In the genomic region with DNA sequence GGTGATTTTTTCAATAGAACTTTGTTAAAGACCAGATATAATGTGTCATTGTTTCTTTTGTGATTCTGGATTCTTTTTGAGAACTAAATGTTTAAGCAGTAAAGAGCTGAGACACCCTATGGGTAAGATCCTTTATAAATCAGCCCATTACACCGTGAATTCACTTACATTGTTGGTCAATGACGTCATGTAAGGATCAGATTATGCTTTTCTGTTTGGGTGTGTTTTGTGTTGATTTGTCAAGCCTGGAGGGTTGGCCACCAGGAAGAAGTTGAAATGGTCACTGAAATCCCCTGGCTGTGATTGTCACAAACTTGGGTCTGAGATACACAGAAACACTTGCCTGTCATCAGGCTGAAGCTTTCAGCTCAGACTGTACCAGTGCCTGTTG, we compare ENCODE assay signal across 12 cellular contexts. TPM values are rescaled to one million over a fixed set of nuclear protein-coding genes. Genes with fewer than 3 reads are reported as not detected.
A peak's percentile ranks its signal among the peaks of the same experiment; 100 is the strongest.
DNase-seq lines count a peak whose midpoint lies in the region; ATAC-seq, FAIRE-seq and TF ChIP-seq lines count a peak whose summit lies in the region.
"Had no signal": no experiment of that assay in that cellular context is flagged by ENCODE, and none has a peak within 500 bp of the region (broad histone marks: within the 10 kb centered on the region; RNA-seq: fewer than 3 reads in every experiment).

No MANE protein-coding gene starts in this region.

- H3K27me3 Mint-ChIP-seq in nephron (ENCODE audit: low read depth) = no peaks in the 10 kb centered on the region

- no peaks in the 10 kb centered on the region for H3F3A ChIP-seq in PC-9 (ENCODE audit: insufficient read depth, low read depth)

- no peaks in the 10 kb centered on the region for H4K20me1 ChIP-seq in PC-9 (ENCODE audit: insufficient read depth)

- WGBS in esophagus squamous epithelium, 2 donors = 34 to 44% methylated on average over 2 of the region's 2 CpGs

- no peak overlapping the region for H3K4me3 Mint-ChIP-seq in nephron
- H3K4me3 Mint-ChIP-seq: T-helper 1 cell treated with Interleukin-12 subunit alpha and Interleukin-12 subunit beta and Interleukin-4 antibody, amounts not matched to agents 30 μg/mL and 1 μg/mL, for 36 hours had no signal

- H3K27me3 ChIP-seq in PC-9 (ENCODE audit: insufficient read depth, low read depth) = no peaks in the 10 kb centered on the region
- H3K27me3 ChIP-seq in esophagus squamous epithelium = no peaks in the 10 kb centered on the region
- H3K27me3 ChIP-seq: BE2C had no signal

- peaks cover 12% of the 10 kb centered on the region for H3K4me1 Mint-ChIP-seq in nephron

- peak overlapping the region; percentile 42 to 83 (median 58) for H3K27ac Mint-ChIP-seq in nephron
- H3K27ac Mint-ChIP-seq: T-helper 1 cell treated with Interleukin-12 subunit alpha and Interleukin-12 subunit beta and Interleukin-4 antibody, amounts not matched to agents 30 μg/mL and 1 μg/mL, for 36 hours had no signal

- BruUV-seq in PC-9 (replicated peaks; lab: Mats Ljungman, UMichigan) = no TSS peak

- H3K4me2 ChIP-seq in PC-9 = no peak overlapping the region

- FAIRE-seq in GM19239 (lab: Jason Lieb, UNC) = no peak

- H3K9me3 Mint-ChIP-seq in nephron = no peaks in the 10 kb centered on the region
- H3K9me3 Mint-ChIP-seq: T-helper 1 cell treated with Interleukin-12 subunit alpha and Interleukin-12 subunit beta and Interleukin-4 antibody, amounts not matched to agents 30 μg/mL and 1 μg/mL, for 36 hours had no signal

- CTCF ChIA-PET in PC-9 (lab: Charles Lee) (no interaction called here), HEK293T (lab: Yijun Ruan, JAX) (interaction anchor here (1.2 kb wide), 1 partner anchor 11 kb away, joined by 4 read pairs; no protein-coding TSS in a partner anchor)

- H3K4me1 ChIP-seq in PC-9 (replicated peaks; ENCODE audit: insufficient read depth) = peaks cover 10% of the 10 kb centered on the region
- peaks cover 0 to 11% (median 0%) of the 10 kb centered on the region in 3 donors for H3K4me1 ChIP-seq in esophagus squamous epithelium
- H3K4me1 ChIP-seq: BE2C had no signal

- no peak overlapping the region for H3K27ac ChIP-seq in PC-9
- H3K27ac ChIP-seq in esophagus squamous epithelium = peak overlapping the region; percentile 20 to 80 (median 68)

- no peaks in the 10 kb centered on the region for H3K36me3 ChIP-seq in PC-9 (ENCODE audit: low read depth)
- no peaks in the 10 kb centered on the region for H3K36me3 ChIP-seq in esophagus squamous epithelium
- H3K36me3 ChIP-seq: BE2C had no signal

- POLR2A ChIA-PET in PC-9 (lab: Charles Lee; ENCODE audit: unreplicated experiment) (no interaction called here), HEK293T (lab: Yijun Ruan, JAX) (no interaction called here)

- H3K9me2 ChIP-seq in PC-9 (ENCODE audit: insufficient read depth) = no peaks in the 10 kb centered on the region

- H3K36me3 Mint-ChIP-seq in nephron (ENCODE audit: low read depth) = no peaks in the 10 kb centered on the region

- H3K79me2 ChIP-seq in PC-9 (ENCODE audit: low read depth) = no peaks in the 10 kb centered on the region

- no peak for ATAC-seq in HG02588 (IDR thresholded peaks at IDR 0.05; ENCODE audit: unreplicated experiment)

- TF ChIP-seq CTCF in PC-9 (conservative IDR thresholded peaks at IDR 0.05) (no peak), esophagus squamous epithelium (IDR thresholded peaks at IDR 0.05) (no peak), nephron (IDR thresholded peaks at IDR 0.05; ENCODE audit: unreplicated experiment in 3 of 3) (no peak)

- H3K9me3 ChIP-seq in PC-9 (ENCODE audit: insufficient read depth, low read depth) = no peaks in the 10 kb centered on the region
- no peaks in the 10 kb centered on the region for H3K9me3 ChIP-seq in esophagus squamous epithelium
- H3K9me3 ChIP-seq: BE2C had no signal

- intact Hi-C loops in PC-9 (cut with micrococcal nuclease; ENCODE audit: unreplicated experiment) = no loop called here
- intact Hi-C loops in esophagus squamous epithelium (cut with DNase I) = no loop called here

- H2AFZ ChIP-seq in PC-9 = no peak overlapping the region

- TF ChIP-seq POLR2A in esophagus squamous epithelium (IDR thresholded peaks at IDR 0.05) = no peak
- TF ChIP-seq POLR2A in erythroblast (IDR thresholded peaks at IDR 0.05; ENCODE audit: low read length) = no peak

- DNase-seq in AG08395 (ENCODE audit: low spot score) (peak; percentile 27), PC-9 (peak; percentile 8 to 68), esophagus squamous epithelium (lab: John Stamatoyannopoulos, UW) (no peak), erythroblast (lab: John Stamatoyannopoulos, UW) (no peak), GM19239 (ENCODE audit: insufficient read length, low spot score) (no peak), HEK293T (ENCODE audit: extremely low spot score) (no peak)
- DNase-seq: BE2C; central memory CD4-positive, alpha-beta T cell; NCI-H524 treated with DMSO at 0.1 percent for 48 hours had no signal

- H3K4me3 ChIP-seq in PC-9 = no peak overlapping the region
- H3K4me3 ChIP-seq in esophagus squamous epithelium = no peak overlapping the region

TF ChIP-seq in HEK293T, 16 proteins besides CTCF, POLR2A, EP300 and RAD21:
- TF ChIP-seq BHLHE40 (IDR thresholded peaks at IDR 0.05; ENCODE audit: borderline replicate concordance) (no peak), LEF1 (IDR thresholded peaks at IDR 0.05; ENCODE audit: borderline replicate concordance) (no peak), ELF4 (IDR thresholded peaks at IDR 0.05) (no peak), HDGF (IDR thresholded peaks at IDR 0.05; ENCODE audit: borderline replicate concordance) (no peak), SP1 (IDR thresholded peaks at IDR 0.05) (no peak), L3MBTL2 (conservative IDR thresholded peaks at IDR 0.05) (no peak), TARDBP (IDR thresholded peaks at IDR 0.05) (no peak), ARNT (IDR thresholded peaks at IDR 0.05) (no peak), FOXM1 (IDR thresholded peaks at IDR 0.05; ENCODE audit: borderline replicate concordance) (no peak), NFRKB (IDR thresholded peaks at IDR 0.05) (no peak), CTBP1 (IDR thresholded peaks at IDR 0.05; ENCODE audit: borderline replicate concordance) (no peak), FOXA1 (IDR thresholded peaks at IDR 0.05) (no peak), ZNF384 (IDR thresholded peaks at IDR 0.05) (no peak), FOXK2 (IDR thresholded peaks at IDR 0.05) (no peak)
- TF ChIP-seq, protein P1, sequence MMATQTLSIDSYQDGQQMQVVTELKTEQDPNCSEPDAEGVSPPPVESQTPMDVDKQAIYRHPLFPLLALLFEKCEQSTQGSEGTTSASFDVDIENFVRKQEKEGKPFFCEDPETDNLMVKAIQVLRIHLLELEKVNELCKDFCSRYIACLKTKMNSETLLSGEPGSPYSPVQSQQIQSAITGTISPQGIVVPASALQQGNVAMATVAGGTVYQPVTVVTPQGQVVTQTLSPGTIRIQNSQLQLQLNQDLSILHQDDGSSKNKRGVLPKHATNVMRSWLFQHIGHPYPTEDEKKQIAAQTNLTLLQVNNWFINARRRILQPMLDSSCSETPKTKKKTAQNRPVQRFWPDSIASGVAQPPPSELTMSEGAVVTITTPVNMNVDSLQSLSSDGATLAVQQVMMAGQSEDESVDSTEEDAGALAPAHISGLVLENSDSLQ (IDR thresholded peaks at IDR 0.05) = no peak

RNA-seq across cellular contexts. Expression of a gene that starts 7.0 kb away (rescaled TPM):
- 0.28 TPM in 1 of 2 replicates, not detected in the other for total RNA-seq in PC-9 (2021)
- total RNA-seq in esophagus squamous epithelium = under 1 TPM in 1 of 4 donors, not detected in 3; 0.38 TPM

Comparison
In these comparisons a context has a peak if more than half of its experiments do, and no peak if none do; other contexts are left out.
1. DNase-seq: peak in AG08395 (single experiment) and PC-9 (2 of 2); none in esophagus squamous epithelium (single experiment), erythroblast (0 of 2), GM19239 (single experiment) and HEK293T (single experiment).